Comparison of ENCODE assay signal across 8 cellular contexts in the genomic region with DNA sequence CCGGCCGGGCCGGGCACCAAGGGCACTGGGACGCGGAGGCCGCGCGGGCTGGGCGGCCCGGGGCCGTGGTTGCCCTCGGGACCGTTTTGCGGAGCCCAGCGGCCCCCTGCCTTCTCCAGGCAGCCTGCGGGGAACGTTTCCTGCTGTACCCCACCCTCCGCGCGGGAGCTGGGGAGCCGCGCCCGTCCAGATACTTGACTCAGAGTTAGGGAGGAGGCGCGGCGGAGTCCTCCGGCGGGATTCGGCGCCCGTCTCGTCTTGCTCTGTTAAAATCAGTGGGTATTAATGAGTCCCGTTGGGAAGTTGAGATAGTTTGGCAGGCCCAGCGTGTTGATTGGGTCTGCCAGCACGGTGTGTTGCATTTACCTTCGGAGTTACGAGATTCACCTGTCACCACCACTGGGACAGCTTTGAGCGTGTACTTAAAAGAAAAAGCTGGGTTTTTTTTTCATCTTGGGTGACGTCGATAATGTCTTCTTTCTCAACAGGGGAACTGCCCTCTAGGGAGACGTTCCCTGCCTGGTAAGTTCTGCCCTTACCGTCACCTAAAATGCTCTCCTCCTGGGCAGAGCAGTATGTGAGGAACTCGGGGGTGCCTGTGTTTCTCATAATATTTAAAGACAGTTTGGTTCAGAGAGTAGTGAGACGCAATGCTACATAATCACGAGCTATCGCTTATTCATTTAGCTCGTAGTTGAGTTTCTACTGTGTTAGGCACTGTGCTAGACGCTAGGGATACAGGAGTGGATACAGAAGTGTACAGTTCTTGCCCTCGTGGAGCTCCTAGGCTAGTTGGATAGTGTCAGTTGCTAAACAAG. TPM values are rescaled to one million over a fixed set of nuclear protein-coding genes. Genes with fewer than 3 reads are reported as not detected.
DNase-seq lines count a peak whose midpoint lies in the region; ATAC-seq and TF ChIP-seq lines count a peak whose summit lies in the region.

No MANE protein-coding gene starts in this region.

- peak overlapping the region; percentile 88 for H3K9ac ChIP-seq in OCI-LY1 (ENCODE audit: low read length)

- H3K4me2 ChIP-seq in OCI-LY1 (ENCODE audit: low read length): peak overlapping the region; percentile 95

- H3K27ac Mint-ChIP-seq in glutamatergic neuron (ENCODE audit: unreplicated experiment): peak overlapping the region; percentile 97

- ATAC-seq in HG02938 (IDR thresholded peaks at IDR 0.05; ENCODE audit: unreplicated experiment): peak; percentile 39

- H3K4me1 ChIP-seq in OCI-LY1 (ENCODE audit: insufficient read depth, low read length, severe bottlenecking) (peaks cover 30% of the 10 kb centered on the region), prostate gland (replicated peaks) (peaks cover 5% of the 10 kb centered on the region)

- H3K9me3 ChIP-seq in OCI-LY1 (ENCODE audit: low read length) (no peaks in the 10 kb centered on the region), prostate gland (no peaks in the 10 kb centered on the region)

- peak overlapping the region; percentile 100 for H3K4me3 Mint-ChIP-seq in glutamatergic neuron (ENCODE audit: unreplicated experiment)

- TF ChIP-seq POLR2A in prostate gland (IDR thresholded peaks at IDR 0.05): no peak

- peaks cover 52% of the 10 kb centered on the region for H3K79me2 ChIP-seq in OCI-LY1 (ENCODE audit: insufficient read depth, low read length)

- no peaks in the 10 kb centered on the region for H3K36me3 Mint-ChIP-seq in glutamatergic neuron (ENCODE audit: unreplicated experiment)

- no peak overlapping the region for H2AFZ ChIP-seq in OCI-LY1 (ENCODE audit: low read length)

- TF ChIP-seq CTCF in OCI-LY1 (IDR thresholded peaks at IDR 0.05; ENCODE audit: low read length) (no peak), glutamatergic neuron (IDR thresholded peaks at IDR 0.05; ENCODE audit: partially characterized antibody, unreplicated experiment) (no peak), prostate gland (IDR thresholded peaks at IDR 0.05) (no peak)

- H3K36me3 ChIP-seq in OCI-LY1 (ENCODE audit: insufficient read depth, low read length) (peaks cover 35% of the 10 kb centered on the region; the same call in 1 of the 2 replicates), prostate gland (no peaks in the 10 kb centered on the region)

- DNase-seq in NOMO-1 (lab: John Stamatoyannopoulos, UW; ENCODE audit: unreplicated experiment in 2 of 2) (peak; percentile 37 to 57), NOMO-1 treated with dmso at 0.1 percent for 144 hours (lab: John Stamatoyannopoulos, UW; ENCODE audit: unreplicated experiment) (no peak), glutamatergic neuron (peak; percentile 53), prostate gland (ENCODE audit: low spot score) (peak; percentile 17), epidermal melanocyte (ENCODE audit: insufficient read length, low spot score) (no peak)
- DNase-seq in activated naive CD4-positive, alpha-beta T cell treated with Interleukin-2 at 50 U/mL for 16 hours: peak; percentile 60

- peak overlapping the region; percentile 93 for H3K4me3 ChIP-seq in OCI-LY1 (ENCODE audit: low read depth, low read length, poor library complexity, severe bottlenecking)
- H3K4me3 ChIP-seq in prostate gland: peak overlapping the region; percentile 83 to 96

- H3F3A ChIP-seq in OCI-LY1 (ENCODE audit: insufficient read depth, low read length): no peaks in the 10 kb centered on the region

- peaks cover 25% of the 10 kb centered on the region for H3K4me1 Mint-ChIP-seq in glutamatergic neuron (ENCODE audit: low read depth, unreplicated experiment)

- H3K9me3 Mint-ChIP-seq in glutamatergic neuron (ENCODE audit: unreplicated experiment): peaks cover 3% of the 10 kb centered on the region

- H4K20me1 ChIP-seq in OCI-LY1 (ENCODE audit: insufficient read depth, low read length): 0 out of 2 replicates have a peak, but pooled peaks cover 7% of the 10 kb centered on the region

- under 1% methylated on average over 44 of the region's 49 CpGs for WGBS in prostate gland

- H3K27ac ChIP-seq in OCI-LY1 (ENCODE audit: low read depth, low read length, poor library complexity, severe bottlenecking): peak overlapping the region; percentile 52
- peak overlapping the region; percentile 91 to 92 for H3K27ac ChIP-seq in prostate gland

- H3K9me2 ChIP-seq in OCI-LY1 (ENCODE audit: low read depth, low read length): no peaks in the 10 kb centered on the region

- intact Hi-C loops in prostate gland (cut with DNase I): no loop called here

- H3K27me3 ChIP-seq in OCI-LY1 (ENCODE audit: insufficient read depth, low read length): no peaks in the 10 kb centered on the region
- no peaks in the 10 kb centered on the region for H3K27me3 ChIP-seq in prostate gland (replicated peaks; ENCODE audit: insufficient read depth)

- peaks cover 4% of the 10 kb centered on the region for H3K27me3 Mint-ChIP-seq in glutamatergic neuron (ENCODE audit: unreplicated experiment)

RNA-seq across cellular contexts. Expression of gene DLST, which starts 0.6 kb away (rescaled TPM):
- total RNA-seq in glutamatergic neuron (ENCODE audit: unreplicated experiment): 114 TPM
- 10 to 100 TPM; 44.9 to 93.0 TPM for total RNA-seq in prostate gland

RNA-seq across cellular contexts. Expression of gene PROX2, which starts 6.4 kb away (rescaled TPM):
- not detected for total RNA-seq in glutamatergic neuron (ENCODE audit: unreplicated experiment)
- not detected for total RNA-seq in prostate gland

RNA-seq across cellular contexts. Expression of gene RPS6KL1, which starts 40.7 kb away (rescaled TPM):
- total RNA-seq in glutamatergic neuron (ENCODE audit: unreplicated experiment) (248 TPM), prostate gland (10 to 100 TPM in 1 of 2 donors, 1 to 10 TPM in 1; 1.5 to 15.1 TPM)

Comparison
In these comparisons a context has a peak if more than half of its experiments do, and no peak if none do; other contexts are left out.
1. DNase-seq: peak in NOMO-1 (2 of 2), activated naive CD4-positive, alpha-beta T cell treated with Interleukin-2 at 50 U/mL for 16 hours (single experiment), glutamatergic neuron (single experiment) and prostate gland (single experiment); none in NOMO-1 treated with dmso at 0.1 percent for 144 hours (single experiment) and epidermal melanocyte (single experiment).
2. RNA of gene RPS6KL1, which starts 40.7 kb away (total RNA-seq): 248 TPM in glutamatergic neuron (single experiment); 1.5 to 15.1 TPM in prostate gland; every median in the first group is over 10 times any median in the second.